In the genomic region with DNA sequence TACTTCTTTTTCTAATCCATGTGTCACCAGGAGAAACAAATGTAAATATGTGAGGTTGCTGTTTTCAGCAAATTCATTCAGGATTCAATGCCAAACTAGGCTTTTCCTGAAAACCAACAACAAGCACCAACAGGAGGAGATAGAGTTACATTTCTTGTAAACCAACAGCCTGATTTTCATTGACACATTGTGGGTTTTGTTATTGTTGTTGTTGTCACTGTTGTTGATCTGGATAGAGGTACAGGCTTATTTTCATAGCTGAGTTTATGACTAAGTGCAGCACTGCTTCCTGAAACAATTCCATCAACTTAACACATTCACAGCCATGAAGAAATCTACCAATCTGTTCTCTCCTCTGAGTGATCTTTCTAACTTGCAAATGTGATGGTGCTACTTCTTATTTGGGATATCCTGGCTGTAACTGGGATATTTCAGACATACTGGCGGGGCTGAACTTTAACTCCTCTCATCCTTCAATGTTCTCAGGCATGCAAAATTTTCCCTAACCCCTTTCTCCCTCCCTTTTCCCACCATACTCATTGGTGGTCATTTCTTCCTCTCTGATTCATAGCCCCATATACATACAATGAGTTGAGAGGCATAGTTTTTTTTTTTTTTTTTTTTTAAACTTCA, we compare ENCODE assay signal across 12 cellular contexts.
DNase-seq lines count a peak whose midpoint lies in the region; ATAC-seq and TF ChIP-seq lines count a peak whose summit lies in the region.
"Had no signal": no experiment of that assay in that cellular context is flagged by ENCODE, and none has a peak within 500 bp of the region (broad histone marks: within the 10 kb centered on the region; RNA-seq: fewer than 3 reads in every experiment).

No MANE protein-coding gene starts in this region.

- H3K27ac ChIP-seq in SJSA1 (peak overlapping the region; percentile 11; the same call in 1 of the 2 replicates), rectal smooth muscle tissue (ENCODE audit: low read depth, low read length) (peak overlapping the region; percentile 51)

- H3K4me1 ChIP-seq in SJSA1 (replicated peaks) (peaks cover 17% of the 10 kb centered on the region), rectal smooth muscle tissue (ENCODE audit: control insufficient read depth, insufficient read depth, low read length) (peaks cover 26% of the 10 kb centered on the region)

- no peaks in the 10 kb centered on the region for H3K9me3 ChIP-seq in SJSA1 (replicated peaks)

- DNase-seq in ELR (ENCODE audit: low read depth) (peak; percentile 82), SJSA1 (ENCODE audit: low read depth in 1 of 2, low spot score in 2 of 2) (peak in 1 of 2 experiments; percentile 39), fibroblast of the aortic adventitia (ENCODE audit: low read depth) (peak; percentile 44), DMS153 treated with DMSO at 0.1 percent for 48 hours (lab: John Stamatoyannopoulos, UW; ENCODE audit: unreplicated experiment) (no peak)
- DNase-seq in activated CD4-positive, alpha-beta T cell treated with anti-CD3 and anti-CD28 coated beads for 4 hours, result no peak
- DNase-seq: activated T-cell treated with anti-CD3 and anti-CD28 coated beads, Interleukin-2, amount 50 U/mL, for 1 hour; cerebellar nuclear complex; DMS79 treated with DMSO at 0.1 percent for 48 hours; naive B cell had no signal

- H3K4me3 ChIP-seq in SJSA1 (no peak overlapping the region), fibroblast of the aortic adventitia (ENCODE audit: low read depth, low read length) (no peak overlapping the region), rectal smooth muscle tissue (ENCODE audit: low read length) (no peak overlapping the region)

- H3K9ac ChIP-seq in rectal smooth muscle tissue (ENCODE audit: low read length), result no peak overlapping the region

- H3K27me3 ChIP-seq in SJSA1 (replicated peaks) (no peaks in the 10 kb centered on the region), rectal smooth muscle tissue (ENCODE audit: control insufficient read depth, insufficient read depth, low read length) (no peaks in the 10 kb centered on the region)

- no peak for ATAC-seq in GM18519 (IDR thresholded peaks at IDR 0.05; ENCODE audit: low FRiP score, unreplicated experiment)
- no peak for ATAC-seq in GM19328 (IDR thresholded peaks at IDR 0.05; ENCODE audit: unreplicated experiment)

- TF ChIP-seq CTCF in fibroblast of the aortic adventitia (IDR thresholded peaks at IDR 0.05; ENCODE audit: insufficient read depth, low read length), result peak; percentile 29

- no peaks in the 10 kb centered on the region for H3K36me3 ChIP-seq in SJSA1
- no peaks in the 10 kb centered on the region for H3K36me3 ChIP-seq in rectal smooth muscle tissue (ENCODE audit: control insufficient read depth, insufficient read depth, low read length)

Comparison
In these comparisons a context has a peak if more than half of its experiments do, and no peak if none do; other contexts are left out.
1. DNase-seq: peak in ELR (single experiment) and fibroblast of the aortic adventitia (single experiment); none in DMS153 treated with DMSO at 0.1 percent for 48 hours (single experiment) and activated CD4-positive, alpha-beta T cell treated with anti-CD3 and anti-CD28 coated beads for 4 hours (0 of 2).